Comparison of ENCODE assay signal across 8 cellular contexts in genomic region chr3:99532246-99532645, GRCh38.
DNase-seq lines count a peak whose midpoint lies in the region; ATAC-seq and TF ChIP-seq lines count a peak whose summit lies in the region.

No MANE protein-coding gene starts in this region.

- H3K4me1 ChIP-seq in GM23248 (ENCODE audit: insufficient read depth), result peaks cover 28% of the 10 kb centered on the region

- no peaks in the 10 kb centered on the region for H3K9me2 ChIP-seq in GM23248 (ENCODE audit: insufficient read depth)

- DNase-seq in NCI-H446 (lab: John Stamatoyannopoulos, UW) (peak; percentile 10 to 24), NCI-H446 treated with DMSO at 0.1 percent for 48 hours (lab: John Stamatoyannopoulos, UW) (no peak), GM23248 (peak; percentile 81), NAMALWA (ENCODE audit: low spot score) (peak; percentile 31), brain microvascular endothelial cell (peak; percentile 84), left colon (peak; percentile 18 to 26)
- no peak for DNase-seq in activated T-cell treated with anti-CD3 and anti-CD28 coated beads, Interleukin-2, amount 50 U/mL, for 24 hours
- DNase-seq in naive thymus-derived CD8-positive, alpha-beta T cell, result no peak

- peak; percentile 89 for TF ChIP-seq CTCF in brain microvascular endothelial cell (IDR thresholded peaks at IDR 0.05; ENCODE audit: low read depth, low read length, missing control alignments)

- H3K79me2 ChIP-seq in GM23248 (ENCODE audit: insufficient read depth), result no peaks in the 10 kb centered on the region

- H3K36me3 ChIP-seq in GM23248 (ENCODE audit: low read depth) (no peaks in the 10 kb centered on the region), brain microvascular endothelial cell (replicated peaks) (no peaks in the 10 kb centered on the region)

- H3F3A ChIP-seq in GM23248 (ENCODE audit: insufficient read depth), result 0 out of 2 replicates have a peak, but pooled peaks cover 17% of the 10 kb centered on the region

- intact Hi-C loops in left colon (cut with DNase I, micrococcal nuclease), result no loop called here

- H3K9me3 Mint-ChIP-seq in activated T-cell treated with anti-CD3 and anti-CD28 coated beads, Interleukin-2, amount 50 U/mL, for 24 hours, result no peaks in the 10 kb centered on the region
- H3K9me3 Mint-ChIP-seq in naive thymus-derived CD8-positive, alpha-beta T cell, result no peaks in the 10 kb centered on the region

- H3K27ac ChIP-seq in GM23248 (no peak overlapping the region), brain microvascular endothelial cell (no peak overlapping the region)

- H3K4me1 Mint-ChIP-seq in activated T-cell treated with anti-CD3 and anti-CD28 coated beads, Interleukin-2, amount 50 U/mL, for 24 hours (ENCODE audit: low read depth), result no peaks in the 10 kb centered on the region
- no peaks in the 10 kb centered on the region for H3K4me1 Mint-ChIP-seq in naive thymus-derived CD8-positive, alpha-beta T cell

- POLR2A ChIA-PET in naive thymus-derived CD8-positive, alpha-beta T cell (lab: Charles Lee), result no interaction called here

- peak overlapping the region; percentile 62 for H2AFZ ChIP-seq in GM23248

- ATAC-seq in left colon, result peak; percentile 64
- no peak for ATAC-seq in naive thymus-derived CD8-positive, alpha-beta T cell

- 20 to 37% methylated on average over 2 of the region's 2 CpGs for WGBS in GM23248 (ENCODE audit: low coverage in 1 of 2, low lambda C conversion rate in 2 of 2, missing lambda C conversion rate in 2 of 2), 2 experiments

- no peak overlapping the region for H3K9ac ChIP-seq in GM23248

- H3K27me3 ChIP-seq in GM23248 (replicated peaks; ENCODE audit: insufficient read depth) (no peaks in the 10 kb centered on the region), brain microvascular endothelial cell (replicated peaks) (no peaks in the 10 kb centered on the region)

- no peak overlapping the region for H3K4me3 Mint-ChIP-seq in activated T-cell treated with anti-CD3 and anti-CD28 coated beads, Interleukin-2, amount 50 U/mL, for 24 hours
- H3K4me3 Mint-ChIP-seq in naive thymus-derived CD8-positive, alpha-beta T cell, result no peak overlapping the region

- H3K9me3 ChIP-seq in GM23248 (ENCODE audit: low read depth), result no peaks in the 10 kb centered on the region

- peaks cover 2% of the 10 kb centered on the region for H3K27me3 Mint-ChIP-seq in activated T-cell treated with anti-CD3 and anti-CD28 coated beads, Interleukin-2, amount 50 U/mL, for 24 hours
- H3K27me3 Mint-ChIP-seq in naive thymus-derived CD8-positive, alpha-beta T cell, result peaks cover 0 to 3% (median 0%) of the 10 kb centered on the region in 5 donors

- H3K4me3 ChIP-seq in GM23248, result no peak overlapping the region
- H3K4me3 ChIP-seq in brain microvascular endothelial cell (ENCODE audit: low read depth, low read length), result no peak overlapping the region

- H3K27ac Mint-ChIP-seq in activated T-cell treated with anti-CD3 and anti-CD28 coated beads, Interleukin-2, amount 50 U/mL, for 24 hours, result no peak overlapping the region
- no peak overlapping the region for H3K27ac Mint-ChIP-seq in naive thymus-derived CD8-positive, alpha-beta T cell

- in situ Hi-C loops in GM23248 (cut with MboI), result no loop called here
- in situ Hi-C loops in brain microvascular endothelial cell (cut with HindIII; ENCODE audit: low pct_ligation_motif_present, low sequenced_read_pairs), result no loop called here

- no peaks in the 10 kb centered on the region for H3K36me3 Mint-ChIP-seq in activated T-cell treated with anti-CD3 and anti-CD28 coated beads, Interleukin-2, amount 50 U/mL, for 24 hours (ENCODE audit: low read depth)
- H3K36me3 Mint-ChIP-seq in naive thymus-derived CD8-positive, alpha-beta T cell, result no peaks in the 10 kb centered on the region

- no peak overlapping the region for H3K4me2 ChIP-seq in GM23248 (ENCODE audit: unreplicated experiment)

- H4K20me1 ChIP-seq in GM23248 (ENCODE audit: insufficient read depth), result no peaks in the 10 kb centered on the region

Comparison
In these comparisons a context has a peak if more than half of its experiments do, and no peak if none do; other contexts are left out.
1. DNase-seq: peak in NCI-H446 (2 of 2), GM23248 (single experiment), NAMALWA (single experiment), brain microvascular endothelial cell (single experiment) and left colon (2 of 2); none in NCI-H446 treated with DMSO at 0.1 percent for 48 hours (single experiment), activated T-cell treated with anti-CD3 and anti-CD28 coated beads, Interleukin-2, amount 50 U/mL, for 24 hours (single experiment) and naive thymus-derived CD8-positive, alpha-beta T cell (0 of 10).